Comparison of ENCODE assay signal across 8 cellular contexts in the genomic region with DNA sequence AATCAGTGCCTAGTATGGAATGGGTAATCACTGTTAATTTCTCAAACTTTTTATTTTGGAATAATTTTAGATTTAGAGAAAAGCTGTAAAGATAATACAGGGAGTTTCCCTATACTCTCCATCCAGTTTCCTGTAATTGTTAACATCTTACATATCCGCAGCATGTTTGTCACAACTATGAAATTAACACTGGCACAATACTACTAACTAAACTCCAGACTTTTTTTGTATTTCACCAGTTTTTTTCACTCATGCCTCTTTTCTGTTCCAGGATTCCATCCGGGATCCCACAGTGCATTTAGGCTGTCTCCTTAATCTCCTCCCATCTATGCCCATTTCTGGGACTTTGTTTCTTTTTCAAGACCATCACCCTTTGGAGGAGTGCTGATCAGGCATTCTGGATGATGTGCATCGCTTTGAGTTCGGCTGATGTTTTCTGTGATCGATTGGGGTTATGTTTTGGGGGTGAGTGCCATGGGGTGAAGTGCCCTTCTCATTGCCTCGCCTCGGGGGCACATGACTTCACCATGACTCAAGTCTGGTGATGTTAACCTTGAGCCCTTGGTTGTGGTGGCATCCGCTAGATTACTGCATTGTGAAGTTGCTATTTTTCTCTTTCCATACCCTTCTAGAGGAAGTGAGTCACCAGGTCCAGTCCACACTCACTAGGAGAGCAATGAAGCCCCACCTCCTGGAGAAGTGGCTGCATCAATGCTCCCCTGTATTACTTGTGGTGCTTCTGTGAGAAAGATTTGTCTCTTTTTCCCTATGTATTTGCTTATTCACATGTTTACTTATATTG. TPM values are rescaled to one million over a fixed set of nuclear protein-coding genes. Genes with fewer than 3 reads are reported as not detected.
DNase-seq lines count a peak whose midpoint lies in the region; ATAC-seq and TF ChIP-seq lines count a peak whose summit lies in the region.

No MANE protein-coding gene starts in this region.

- H3K9me3 Mint-ChIP-seq in activated CD4-positive, alpha-beta memory T cell treated with anti-CD3 and anti-CD28 coated beads for 36 hours, result no peaks in the 10 kb centered on the region
- no peaks in the 10 kb centered on the region for H3K9me3 Mint-ChIP-seq in stimulated activated naive CD8-positive, alpha-beta T cell treated with anti-CD3 and anti-CD28 coated beads, Interleukin-15, amount 100 ng/mL, for 72 hours

- H3K27ac ChIP-seq in heart right ventricle (peak overlapping the region in 4 of 10 donors; percentile 31 to 60 (median 36)), foreskin keratinocyte (no peak overlapping the region)

- peaks cover 9% of the 10 kb centered on the region for H3K27me3 Mint-ChIP-seq in activated CD4-positive, alpha-beta memory T cell treated with anti-CD3 and anti-CD28 coated beads for 36 hours
- peaks cover under 1% of the 10 kb centered on the region for H3K27me3 Mint-ChIP-seq in stimulated activated naive CD8-positive, alpha-beta T cell treated with anti-CD3 and anti-CD28 coated beads, Interleukin-15, amount 100 ng/mL, for 72 hours

- TF ChIP-seq CTCF in heart right ventricle (IDR thresholded peaks at IDR 0.05) (peak in 2 of 9 donors; percentile 9 to 21), foreskin keratinocyte (conservative IDR thresholded peaks at IDR 0.05) (peak; percentile 48)

- no peaks in the 10 kb centered on the region for H3K36me3 Mint-ChIP-seq in activated CD4-positive, alpha-beta memory T cell treated with anti-CD3 and anti-CD28 coated beads for 36 hours

- CTCF ChIA-PET in activated CD4-positive, alpha-beta memory T cell treated with anti-CD3 and anti-CD28 coated beads for 36 hours (lab: Charles Lee), result no interaction called here

- peaks cover 0 to 21% (median 8%) of the 10 kb centered on the region in 9 donors for H3K4me1 ChIP-seq in heart right ventricle
- peaks cover 13% of the 10 kb centered on the region for H3K4me1 ChIP-seq in foreskin keratinocyte

- no peaks in the 10 kb centered on the region for H3K36me3 ChIP-seq in heart right ventricle

- no peaks in the 10 kb centered on the region for H3K9me3 ChIP-seq in heart right ventricle

- DNase-seq in heart right ventricle (no peak), Right ventricle myocardium inferior (ENCODE audit: missing footprints) (no peak), foreskin keratinocyte (peak; percentile 82 to 91), NCI-H2196 (lab: John Stamatoyannopoulos, UW; ENCODE audit: unreplicated experiment) (no peak), OCI-M1 (lab: John Stamatoyannopoulos, UW) (no peak)
- peak; percentile 73 for DNase-seq in activated CD4-positive, alpha-beta memory T cell treated with anti-CD3 and anti-CD28 coated beads for 36 hours
- DNase-seq in stimulated activated naive CD8-positive, alpha-beta T cell treated with anti-CD3 and anti-CD28 coated beads, Interleukin-15, amount 100 ng/mL, for 72 hours, result peak; percentile 28 to 74

- intact Hi-C loops in heart right ventricle (cut with DNase I), result no loop called here
- intact Hi-C loops in Right ventricle myocardium inferior (cut with DNase I), result no loop called here
- intact Hi-C loops in activated CD4-positive, alpha-beta memory T cell treated with anti-CD3 and anti-CD28 coated beads for 36 hours (cut with micrococcal nuclease), result loop anchor here (2.0 kb wide), 2 partner anchors 296 to 378 kb away; no protein-coding TSS in a partner anchor

- H3K4me1 Mint-ChIP-seq in activated CD4-positive, alpha-beta memory T cell treated with anti-CD3 and anti-CD28 coated beads for 36 hours (ENCODE audit: low read depth), result peaks cover 15% of the 10 kb centered on the region
- peaks cover 18% of the 10 kb centered on the region for H3K4me1 Mint-ChIP-seq in stimulated activated naive CD8-positive, alpha-beta T cell treated with anti-CD3 and anti-CD28 coated beads, Interleukin-15, amount 100 ng/mL, for 72 hours

- H3K4me3 Mint-ChIP-seq in activated CD4-positive, alpha-beta memory T cell treated with anti-CD3 and anti-CD28 coated beads for 36 hours, result no peak overlapping the region
- H3K4me3 Mint-ChIP-seq in stimulated activated naive CD8-positive, alpha-beta T cell treated with anti-CD3 and anti-CD28 coated beads, Interleukin-15, amount 100 ng/mL, for 72 hours, result no peak overlapping the region

- H3K27me3 ChIP-seq in heart right ventricle (no peaks in the 10 kb centered on the region), foreskin keratinocyte (peaks cover 10% of the 10 kb centered on the region)

- 72 to 80% methylated on average over 8 of the region's 8 CpGs for WGBS in heart right ventricle, 2 donors

- H3K4me3 ChIP-seq in heart right ventricle, result no peak overlapping the region

- ATAC-seq in heart right ventricle (peak; percentile 34 to 82 (median 62)), Right ventricle myocardium inferior (no peak), foreskin keratinocyte (peak; percentile 98), HG02642 (IDR thresholded peaks at IDR 0.05; ENCODE audit: poor library complexity, unreplicated experiment) (no peak)
- ATAC-seq in stimulated activated naive CD8-positive, alpha-beta T cell treated with anti-CD3 and anti-CD28 coated beads, Interleukin-15, amount 100 ng/mL, for 72 hours, result peak; percentile 99

- POLR2A ChIA-PET in activated CD4-positive, alpha-beta memory T cell treated with anti-CD3 and anti-CD28 coated beads for 36 hours (lab: Charles Lee), result no interaction called here

- H3K27ac Mint-ChIP-seq in activated CD4-positive, alpha-beta memory T cell treated with anti-CD3 and anti-CD28 coated beads for 36 hours, result peak overlapping the region; percentile 1
- no peak overlapping the region for H3K27ac Mint-ChIP-seq in stimulated activated naive CD8-positive, alpha-beta T cell treated with anti-CD3 and anti-CD28 coated beads, Interleukin-15, amount 100 ng/mL, for 72 hours

RNA-seq across cellular contexts. Expression of a gene that starts 43.9 kb away (rescaled TPM):
- total RNA-seq in heart right ventricle (10 to 100 TPM; 25.5 to 48.7 (median 31.5) TPM), Right ventricle myocardium inferior (34.7 TPM), foreskin keratinocyte (13.4 and 22.6 TPM in 2 replicates)
- polyA plus RNA-seq in heart right ventricle (10 to 100 TPM; 13.2 to 22.5 TPM), foreskin keratinocyte (6.5 and 10.7 TPM in 2 replicates)
- total RNA-seq in activated CD4-positive, alpha-beta memory T cell treated with anti-CD3 and anti-CD28 coated beads for 36 hours, result 1 to 10 TPM; 8.4 to 9.9 TPM

Comparison
In these comparisons a context has a peak if more than half of its experiments do, and no peak if none do; other contexts are left out.
1. ATAC-seq: peak in heart right ventricle (8 of 8), foreskin keratinocyte (single experiment) and stimulated activated naive CD8-positive, alpha-beta T cell treated with anti-CD3 and anti-CD28 coated beads, Interleukin-15, amount 100 ng/mL, for 72 hours (single experiment); none in Right ventricle myocardium inferior (single experiment) and HG02642 (single experiment).
2. DNase-seq: peak in activated CD4-positive, alpha-beta memory T cell treated with anti-CD3 and anti-CD28 coated beads for 36 hours (single experiment), foreskin keratinocyte (2 of 2) and stimulated activated naive CD8-positive, alpha-beta T cell treated with anti-CD3 and anti-CD28 coated beads, Interleukin-15, amount 100 ng/mL, for 72 hours (2 of 2); none in heart right ventricle (0 of 2), Right ventricle myocardium inferior (single experiment), NCI-H2196 (single experiment) and OCI-M1 (single experiment).